ENCODE assay signal across 22 cellular contexts in genomic region chr1:57711326-57711725, GRCh38.
A peak's percentile ranks its signal among the peaks of the same experiment; 100 is the strongest.
DNase-seq lines count a peak whose midpoint lies in the region; TF ChIP-seq lines count a peak whose summit lies in the region.
"Had no signal": no experiment of that assay in that cellular context is flagged by ENCODE, and none has a peak within 500 bp of the region (broad histone marks: within the 10 kb centered on the region; RNA-seq: fewer than 3 reads in every experiment).

No MANE protein-coding gene starts in this region.

- no peak overlapping the region for H3K27ac ChIP-seq in ovary
- H3K27ac ChIP-seq: HL-60 had no signal

- no peaks in the 10 kb centered on the region for H4K20me1 ChIP-seq in Loucy (ENCODE audit: insufficient read depth, low read length, poor library complexity, severe bottlenecking)

- TF ChIP-seq CTCF in Loucy (conservative IDR thresholded peaks at IDR 0.05; ENCODE audit: low read length) (no peak), ovary (IDR thresholded peaks at IDR 0.05) (no peak)

- no peaks in the 10 kb centered on the region for H3K9me2 ChIP-seq in Loucy (replicated peaks; ENCODE audit: low read depth, low read length)

- H3K4me1 ChIP-seq in Loucy (ENCODE audit: insufficient read depth, low read length, poor library complexity, severe bottlenecking) (peaks cover 21% of the 10 kb centered on the region), ovary (ENCODE audit: insufficient read depth) (no peaks in the 10 kb centered on the region)
- H3K4me1 ChIP-seq: HAP-1 had no signal

- no peaks in the 10 kb centered on the region for H3K79me2 ChIP-seq in Loucy (ENCODE audit: insufficient read depth, low read length)

- DNase-seq in NCI-H510A treated with DMSO at 0.1 percent for 48 hours (lab: John Stamatoyannopoulos, UW) (peak; percentile 52), NCI-H510A (lab: John Stamatoyannopoulos, UW) (no peak), NCI-H524 treated with DMSO at 0.1 percent for 48 hours (lab: John Stamatoyannopoulos, UW) (peak; percentile 64), iPS-NIHi7 (ENCODE audit: extremely low spot score) (peak; percentile 43), ovary (no peak), midbrain (lab: John Stamatoyannopoulos, UW) (no peak), hepatic stellate cell (ENCODE audit: low spot score) (no peak)
- DNase-seq: activated CD4-positive, alpha-beta T cell treated with anti-CD3 and anti-CD28 coated beads, Interleukin-2, amount 50 U/mL, for 48 hours; activated CD8-positive, alpha-beta memory T cell treated with anti-CD3 and anti-CD28 coated beads, Interleukin-2, amount 50 U/mL, for 4 hours; anterior cingulate cortex; central memory CD4-positive, alpha-beta T cell; DND-41; Kasumi-1; naive thymus-derived CD8-positive, alpha-beta T cell; NCI-H774; OCI-M1; SHP77; stimulated activated CD4-positive, alpha-beta T cell treated with anti-CD3 and anti-CD28 coated beads, Interleukin-2, amount 100 ng/mL, for 24 hours had no signal

- peak overlapping the region; percentile 7 for H3K9ac ChIP-seq in Loucy (ENCODE audit: low read depth, low read length, poor library complexity, severe bottlenecking)

- no peak overlapping the region for H2AFZ ChIP-seq in Loucy (ENCODE audit: low read length)

- TF ChIP-seq POLR2A in ovary (IDR thresholded peaks at IDR 0.05): no peak

- H3K36me3 ChIP-seq in Loucy (ENCODE audit: insufficient read depth, low read length): no peaks in the 10 kb centered on the region
- H3K36me3 ChIP-seq in ovary: no peaks in the 10 kb centered on the region
- H3K36me3 ChIP-seq: HAP-1 had no signal

- H3F3A ChIP-seq in Loucy (ENCODE audit: low read depth): no peaks in the 10 kb centered on the region

- intact Hi-C loops in ovary (cut with DNase I): no loop called here

- no peak for TF ChIP-seq EP300 in ovary (IDR thresholded peaks at IDR 0.05)

- H3K9me3 ChIP-seq in Loucy (ENCODE audit: insufficient read depth, low read depth, low read length): no peaks in the 10 kb centered on the region
- H3K9me3 ChIP-seq in ovary: peaks cover 0 to 4% of the 10 kb centered on the region in 2 donors
- H3K9me3 ChIP-seq: HAP-1 had no signal

- 65 to 73% (median 69%) methylated on average over 2 of the region's 2 CpGs for WGBS in ovary, 3 donors

- no peak overlapping the region for H3K4me3 ChIP-seq in Loucy (ENCODE audit: low read length, poor library complexity, severe bottlenecking)
- no peak overlapping the region for H3K4me3 ChIP-seq in ovary
- H3K4me3 ChIP-seq: HAP-1, smooth muscle cell had no signal

- H3K4me2 ChIP-seq in Loucy (ENCODE audit: low read depth, low read length, poor library complexity, severe bottlenecking): peak overlapping the region; percentile 25
- H3K4me2 ChIP-seq: smooth muscle cell had no signal

- no peaks in the 10 kb centered on the region for H3K27me3 ChIP-seq in Loucy (ENCODE audit: insufficient read depth, low read length, poor library complexity, severe bottlenecking)
- no peaks in the 10 kb centered on the region for H3K27me3 ChIP-seq in ovary

Comparison
In these comparisons a context has a peak if more than half of its experiments do, and no peak if none do; other contexts are left out.
1. DNase-seq: peak in NCI-H510A treated with DMSO at 0.1 percent for 48 hours (single experiment), NCI-H524 treated with DMSO at 0.1 percent for 48 hours (single experiment) and iPS-NIHi7 (single experiment); none in NCI-H510A (single experiment), ovary (0 of 5), midbrain (single experiment) and hepatic stellate cell (single experiment).